In the genomic region with DNA sequence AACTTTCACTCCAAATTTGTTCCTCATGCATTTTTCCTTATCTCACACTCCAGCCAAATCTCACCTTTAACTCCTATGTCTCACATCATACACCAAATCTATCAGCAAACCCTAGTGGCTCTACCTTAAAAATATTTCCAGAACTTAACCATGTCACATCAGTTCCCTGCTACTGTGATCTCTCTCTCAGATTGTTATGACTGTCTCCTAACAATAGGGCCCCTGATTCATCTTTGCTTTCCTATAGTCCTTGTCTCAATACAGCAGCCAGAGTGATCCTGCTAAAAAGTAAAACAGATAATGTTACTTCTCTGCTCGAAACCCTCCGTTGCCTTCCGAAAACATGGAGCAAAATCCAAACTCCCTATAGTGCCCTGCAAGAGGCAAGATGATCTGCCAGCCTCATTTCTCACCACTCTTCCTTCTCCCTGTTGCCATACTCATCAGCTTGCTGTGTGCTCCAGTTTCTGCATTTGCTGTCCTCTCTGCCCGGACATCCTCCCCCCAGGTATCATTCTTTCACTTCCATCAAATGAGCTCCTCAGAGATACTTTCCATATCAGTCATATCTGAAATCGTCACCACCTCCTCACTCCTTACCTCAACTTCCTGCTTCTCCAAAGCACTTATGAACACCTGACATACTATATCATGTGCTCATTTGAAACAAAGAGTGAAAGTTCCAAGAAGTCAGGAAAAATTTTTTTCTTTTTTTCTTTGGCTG, we compare ENCODE assay signal across 20 cellular contexts.
DNase-seq lines count a peak whose midpoint lies in the region; ATAC-seq, FAIRE-seq and TF ChIP-seq lines count a peak whose summit lies in the region.
"Had no signal": no experiment of that assay in that cellular context is flagged by ENCODE, and none has a peak within 500 bp of the region (broad histone marks: within the 10 kb centered on the region; RNA-seq: fewer than 3 reads in every experiment).

No MANE protein-coding gene starts in this region.

- no peak for TF ChIP-seq POLR2A in GM12878 (IDR thresholded peaks at IDR 0.05; ENCODE audit: low read depth, low read length)

- TF ChIP-seq EP300 in GM12878 (IDR thresholded peaks at IDR 0.05; ENCODE audit: borderline replicate concordance in 1 of 2, control insufficient read depth in 1 of 2, low read depth in 2 of 2, low read length in 2 of 2): no peak

- no peak overlapping the region for H3K9ac ChIP-seq in GM12878 (ENCODE audit: control insufficient read depth, insufficient read depth, low read length)

- ATAC-seq in GM19351 (IDR thresholded peaks at IDR 0.05; ENCODE audit: unreplicated experiment) (peak; percentile 86), HG03060 (IDR thresholded peaks at IDR 0.05; ENCODE audit: low read depth, unreplicated experiment) (peak; percentile 77), GM12878 (peak; percentile 52), omental fat pad (ENCODE audit: low FRiP score) (no peak)
- ATAC-seq: left cardiac atrium; naive thymus-derived CD8-positive, alpha-beta T cell had no signal

- TF ChIP-seq RAD21 in GM12878 (IDR thresholded peaks at IDR 0.05; ENCODE audit: insufficient read depth, low read depth, low read length): no peak

- H3K4me2 ChIP-seq in GM12878 (ENCODE audit: control insufficient read depth, insufficient read depth): no peak overlapping the region

- no peak overlapping the region for H2AFZ ChIP-seq in GM12878 (ENCODE audit: control insufficient read depth, low read depth, low read length)

- no TSS peak for BruUV-seq in GM12878 (replicated peaks; lab: Mats Ljungman, UMichigan)

- POLR2A ChIA-PET in GM12878 (lab: Charles Lee): no interaction called here

- DNase-seq in activated CD4-positive, alpha-beta T cell treated with anti-CD3 and anti-CD28 coated beads for 48 hours: peak; percentile 32
- DNase-seq in activated CD4-positive, alpha-beta T cell treated with anti-CD3 and anti-CD28 coated beads for 4 hours: no peak
- DNase-seq in GM12878 (ENCODE audit: low read depth, low spot score): no peak
- no peak for DNase-seq in omental fat pad (ENCODE audit: low spot score)
- DNase-seq in effector memory CD4-positive, alpha-beta T cell: no peak
- DNase-seq in activated T-helper 1 cell treated with anti-CD3 and anti-CD28 coated beads, Interleukin-12 subunit alpha, Interleukin-12 subunit beta, Interleukin-2, Interleukin-4 antibody, amounts not matched to agents 30 ng/mL and 10 ng/mL and 1 ng/mL, durations not matched to agents 14 hours and 24 hours and 36 hours (ENCODE audit: low spot score): no peak
- DNase-seq: activated gamma-delta T cell treated with Interleukin-2 at 50 U/mL for 16 hours; CD8-positive, alpha-beta memory T cell; H9; Karpas-422; left cardiac atrium; naive thymus-derived CD8-positive, alpha-beta T cell; NCI-H2029 treated with DMSO at 0.1 percent for 48 hours; NK-92 treated with Interleukin-12 subunit alpha and Interleukin-12 subunit beta, amount 100 ng/mL, for 24 hours had no signal

- H3K4me1 Mint-ChIP-seq in activated T-helper 1 cell treated with anti-CD3 and anti-CD28 coated beads, Interleukin-12 subunit alpha, Interleukin-12 subunit beta, Interleukin-2, Interleukin-4 antibody, amounts not matched to agents 30 ng/mL and 10 ng/mL and 1 ng/mL, durations not matched to agents 14 hours and 24 hours and 36 hours (ENCODE audit: low read depth): no peaks in the 10 kb centered on the region
- H3K4me1 Mint-ChIP-seq: CD8-positive, alpha-beta memory T cell; H9; naive thymus-derived CD8-positive, alpha-beta T cell had no signal

- no peaks in the 10 kb centered on the region for H3K36me3 Mint-ChIP-seq in activated T-helper 1 cell treated with anti-CD3 and anti-CD28 coated beads, Interleukin-12 subunit alpha, Interleukin-12 subunit beta, Interleukin-2, Interleukin-4 antibody, amounts not matched to agents 30 ng/mL and 10 ng/mL and 1 ng/mL, durations not matched to agents 14 hours and 24 hours and 36 hours (ENCODE audit: low read depth)
- H3K36me3 Mint-ChIP-seq: CD8-positive, alpha-beta memory T cell; type B pancreatic cell had no signal

- intact Hi-C loops in GM12878 (cut with micrococcal nuclease; ENCODE audit: unreplicated experiment): no loop called here
- intact Hi-C loops in activated T-helper 1 cell treated with anti-CD3 and anti-CD28 coated beads, Interleukin-12 subunit alpha, Interleukin-12 subunit beta, Interleukin-2, Interleukin-4 antibody, amounts not matched to agents 30 ng/mL and 10 ng/mL and 1 ng/mL, durations not matched to agents 14 hours and 24 hours and 36 hours (cut with micrococcal nuclease): loop anchor here (5.0 kb wide), 1 partner anchor 793 kb away; no protein-coding TSS in a partner anchor

- SMC1A ChIA-PET in GM12878 (lab: Charles Lee; ENCODE audit: uncharacterized antibody, unreplicated experiment): no interaction called here

- CTCF ChIA-PET in GM12878 (lab: Yijun Ruan, JAX): no interaction called here

- H3K27ac ChIP-seq in GM12878 (ENCODE audit: control insufficient read depth, insufficient read depth): no peak overlapping the region
- H3K27ac ChIP-seq in effector memory CD4-positive, alpha-beta T cell (ENCODE audit: insufficient read depth, low read length, poor library complexity, severe bottlenecking): no peak overlapping the region
- H3K27ac ChIP-seq: cardiac muscle cell had no signal

- H3K36me3 ChIP-seq in GM12878 (ENCODE audit: control insufficient read depth in 2 of 2, insufficient read depth in 2 of 2, low read length in 1 of 2): no peaks in the 10 kb centered on the region
- no peaks in the 10 kb centered on the region for H3K36me3 ChIP-seq in effector memory CD4-positive, alpha-beta T cell (ENCODE audit: control insufficient read depth, insufficient read depth, low read length)
- H3K36me3 ChIP-seq: cardiac muscle cell had no signal

- no peaks in the 10 kb centered on the region for H3K27me3 ChIP-seq in GM12878 (replicated peaks in 1 of 2; ENCODE audit: control insufficient read depth in 2 of 2, insufficient read depth in 2 of 2, low read length in 1 of 2)
- no peaks in the 10 kb centered on the region for H3K27me3 ChIP-seq in effector memory CD4-positive, alpha-beta T cell (replicated peaks; ENCODE audit: control insufficient read depth, insufficient read depth, low read length, poor library complexity, severe bottlenecking)
- H3K27me3 ChIP-seq: cardiac muscle cell had no signal

- no peaks in the 10 kb centered on the region for H3K27me3 Mint-ChIP-seq in activated T-helper 1 cell treated with anti-CD3 and anti-CD28 coated beads, Interleukin-12 subunit alpha, Interleukin-12 subunit beta, Interleukin-2, Interleukin-4 antibody, amounts not matched to agents 30 ng/mL and 10 ng/mL and 1 ng/mL, durations not matched to agents 14 hours and 24 hours and 36 hours (ENCODE audit: insufficient read depth)
- H3K27me3 Mint-ChIP-seq: type B pancreatic cell had no signal

- no peak for FAIRE-seq in GM12878 (lab: Jason Lieb, UNC)
- FAIRE-seq: endothelial cell of umbilical vein, G401.6 had no signal

- H3K4me3 ChIP-seq in GM12878: no peak overlapping the region
- H3K4me3 ChIP-seq in effector memory CD4-positive, alpha-beta T cell (ENCODE audit: insufficient read depth, low read depth, low read length, poor library complexity, severe bottlenecking): no peak overlapping the region
- H3K4me3 ChIP-seq: cardiac muscle cell had no signal

- 24% methylated on average over 5 of the region's 5 CpGs for WGBS in GM12878 (ENCODE audit: insufficient coverage, insufficient replicate concordance, low lambda C conversion rate, missing lambda C conversion rate)

- no peak overlapping the region for H3K4me3 Mint-ChIP-seq in activated T-helper 1 cell treated with anti-CD3 and anti-CD28 coated beads, Interleukin-12 subunit alpha, Interleukin-12 subunit beta, Interleukin-2, Interleukin-4 antibody, amounts not matched to agents 30 ng/mL and 10 ng/mL and 1 ng/mL, durations not matched to agents 14 hours and 24 hours and 36 hours
- H3K4me3 Mint-ChIP-seq: CD8-positive, alpha-beta memory T cell; H9; naive thymus-derived CD8-positive, alpha-beta T cell; type B pancreatic cell had no signal

- no peaks in the 10 kb centered on the region for H3K79me2 ChIP-seq in GM12878 (ENCODE audit: control insufficient read depth, insufficient read depth, low read length)

- H4K20me1 ChIP-seq in GM12878 (ENCODE audit: control insufficient read depth, insufficient read depth): no peaks in the 10 kb centered on the region

- H3K4me1 ChIP-seq in GM12878 (ENCODE audit: control insufficient read depth, insufficient read depth, low read length): no peaks in the 10 kb centered on the region
- no peaks in the 10 kb centered on the region for H3K4me1 ChIP-seq in effector memory CD4-positive, alpha-beta T cell (ENCODE audit: control insufficient read depth, insufficient read depth, low read length, poor library complexity, severe bottlenecking)

- in situ Hi-C loops in GM12878 (cut with MboI): no loop called here

- TF ChIP-seq CTCF in GM12878 (IDR thresholded peaks at IDR 0.05 in 2 of 3, conservative IDR thresholded peaks at IDR 0.05 in 1 of 3; ENCODE audit: control insufficient read depth in 2 of 3, extremely low read depth in 1 of 3, insufficient read depth in 1 of 3, low read depth in 3 of 3, low read length in 3 of 3) (no peak), omental fat pad (IDR thresholded peaks at IDR 0.05) (no peak)

- RAD21 ChIA-PET in GM12878 (lab: Charles Lee; ENCODE audit: unreplicated experiment): no interaction called here

- H3K9me3 Mint-ChIP-seq in activated T-helper 1 cell treated with anti-CD3 and anti-CD28 coated beads, Interleukin-12 subunit alpha, Interleukin-12 subunit beta, Interleukin-2, Interleukin-4 antibody, amounts not matched to agents 30 ng/mL and 10 ng/mL and 1 ng/mL, durations not matched to agents 14 hours and 24 hours and 36 hours: peaks cover 4% of the 10 kb centered on the region
- H3K9me3 Mint-ChIP-seq: H9 had no signal

- H3K9me3 ChIP-seq in GM12878 (replicated peaks; ENCODE audit: control insufficient read depth, insufficient read depth, low read length): no peaks in the 10 kb centered on the region
- H3K9me3 ChIP-seq in effector memory CD4-positive, alpha-beta T cell (ENCODE audit: control insufficient read depth, low read length): no peaks in the 10 kb centered on the region

- H3K27ac Mint-ChIP-seq in activated T-helper 1 cell treated with anti-CD3 and anti-CD28 coated beads, Interleukin-12 subunit alpha, Interleukin-12 subunit beta, Interleukin-2, Interleukin-4 antibody, amounts not matched to agents 30 ng/mL and 10 ng/mL and 1 ng/mL, durations not matched to agents 14 hours and 24 hours and 36 hours: no peak overlapping the region
- H3K27ac Mint-ChIP-seq: CD8-positive, alpha-beta memory T cell; H9; naive thymus-derived CD8-positive, alpha-beta T cell; type B pancreatic cell had no signal

TF ChIP-seq in GM12878, 131 proteins besides CTCF, POLR2A, EP300 and RAD21 (continues in another document):
- no peak for TF ChIP-seq NFIC (IDR thresholded peaks at IDR 0.05; ENCODE audit: low read depth, low read length)
- peak; percentile 27; the same call in 1 of the 2 replicates for TF ChIP-seq JUNB (IDR thresholded peaks at IDR 0.05)
- peak; percentile 34; the same call in 1 of the 2 replicates for TF ChIP-seq RAD51 (IDR thresholded peaks at IDR 0.05)
- TF ChIP-seq FOS (IDR thresholded peaks at IDR 0.05; ENCODE audit: borderline replicate concordance, extremely low read depth, insufficient read length): no peak
